In genomic region chr9:74527718-74528117, GRCh38 we compare ENCODE assay signal across 26 cellular contexts. TPM values are rescaled to one million over a fixed set of nuclear protein-coding genes. Genes with fewer than 3 reads are reported as not detected.
"Had no signal": no experiment of that assay in that cellular context is flagged by ENCODE, and none has a peak within 500 bp of the region (broad histone marks: within the 10 kb centered on the region; RNA-seq: fewer than 3 reads in every experiment).

No MANE protein-coding gene starts in this region.

- H3K4me2 ChIP-seq: hepatocyte, neural progenitor cell had no signal

- H3K27ac ChIP-seq: hepatocyte, left ventricle myocardium inferior, neural progenitor cell, neutrophil, ovary, right atrium auricular region, skin epidermis, spleen, suprapubic skin, tibial nerve, uterus had no signal

- DNase-seq: islet precursor cell; left ventricle myocardium inferior; mesendoderm; naive B cell; natural killer cell; nephron progenitor cell; occipital lobe; ovary; spleen; stimulated activated CD4-positive, alpha-beta T cell treated with anti-CD3 and anti-CD28 coated beads, Interleukin-4, amount 100 ng/mL, for 24 hours; stimulated activated naive CD4-positive, alpha-beta T cell; uterus had no signal

- H3K4me1 ChIP-seq: left ventricle myocardium inferior, right atrium auricular region, spleen, suprapubic skin, tibial nerve, uterus had no signal

- H2AFZ ChIP-seq: hepatocyte, neural progenitor cell had no signal

- H3K79me2 ChIP-seq: hepatocyte had no signal

- ATAC-seq: natural killer cell; sciatic nerve; stimulated activated effector memory CD8-positive, alpha-beta T cell treated with anti-CD3 and anti-CD28 coated beads, Interleukin-12 subunit alpha, Interleukin-12 subunit beta, amount 100 ng/mL, for 72 hours had no signal

- H3K4me3 ChIP-seq: hepatocyte, left ventricle myocardium inferior, lung, neural progenitor cell, ovary, right atrium auricular region, skin epidermis, spleen, suprapubic skin, tibial nerve, uterus had no signal

- H3K9me3 ChIP-seq: left ventricle myocardium inferior, neutrophil, ovary, right atrium auricular region, spleen, suprapubic skin, tibial nerve, uterus had no signal

- H3K27me3 ChIP-seq: hepatocyte, neural progenitor cell, ovary, right atrium auricular region, spleen, suprapubic skin, tibial nerve, uterus had no signal

- H3K9ac ChIP-seq: neural progenitor cell had no signal

- H3K36me3 ChIP-seq: left ventricle myocardium inferior, neural progenitor cell, neutrophil, ovary, right atrium auricular region, spleen, suprapubic skin, tibial nerve, uterus had no signal

RNA-seq across cellular contexts. Expression of gene RORB, which starts 30.6 kb away (rescaled TPM):
- total RNA-seq: kidney epithelial cell, progenitor cell of endocrine pancreas, pulmonary artery endothelial cell, renal cortical epithelial cell had no signal
- polyA plus RNA-seq: hepatocyte had no signal
